ENCODE assay signal across 8 cellular contexts in the genomic region with DNA sequence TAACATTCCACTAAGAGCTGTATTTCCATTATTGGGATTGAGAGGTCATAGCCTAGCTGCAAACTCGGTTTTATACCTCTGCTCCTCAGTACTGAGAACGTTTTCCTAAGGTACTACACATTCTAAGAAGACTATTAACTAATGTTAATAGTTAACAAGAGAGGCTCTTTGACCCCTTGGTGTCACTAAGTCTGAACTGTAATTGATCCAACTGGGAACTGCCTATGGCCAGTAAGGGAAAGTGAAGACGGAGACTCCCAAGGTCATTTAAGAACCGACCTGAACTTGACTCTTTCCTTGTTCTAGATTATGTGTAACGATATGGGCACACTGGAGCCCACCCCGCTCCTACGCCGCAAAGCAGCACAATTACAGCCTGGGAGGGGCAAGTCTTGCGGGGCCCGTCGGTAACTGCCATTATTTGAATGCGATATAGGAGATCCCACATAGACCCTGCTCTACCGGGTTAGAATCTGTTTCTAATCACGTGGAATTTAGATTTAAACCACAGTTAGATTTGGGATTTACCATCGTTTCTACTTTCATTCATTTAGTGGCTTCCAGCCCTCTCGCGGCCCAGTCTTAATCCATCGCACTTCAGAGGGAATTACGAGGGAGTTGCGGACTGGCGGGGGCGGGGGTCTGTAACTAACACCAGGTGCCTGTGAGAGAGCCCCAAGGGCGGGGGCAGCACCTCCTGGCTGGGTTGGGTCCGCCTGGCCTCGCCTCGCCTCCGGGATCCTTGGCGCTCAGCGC.
DNase-seq lines count a peak whose midpoint lies in the region; ATAC-seq, FAIRE-seq and TF ChIP-seq lines count a peak whose summit lies in the region.

No MANE protein-coding gene starts in this region.

- no peak overlapping the region for H3K14ac ChIP-seq in H1 (ENCODE audit: insufficient read length)

- intact Hi-C loops in cardiac septum (cut with DNase I): no loop called here

- H4K5ac ChIP-seq in H1 (ENCODE audit: insufficient read length, low read depth, low read length): no peak overlapping the region

- POLR2A ChIA-PET in H1 (lab: Charles Lee; ENCODE audit: partially characterized antibody): no interaction called here

- H3K4me1 ChIP-seq in cardiac muscle cell (ENCODE audit: low read depth) (peaks cover 47% of the 10 kb centered on the region), H1 (replicated peaks in 1 of 4; ENCODE audit: control insufficient read depth in 3 of 4, insufficient read depth in 4 of 4, low read length in 3 of 4) (peaks cover 9 to 19% (median 11%) of the 10 kb centered on the region in 4 experiments; a peak in 6 of 7 replicates), muscle layer of colon (ENCODE audit: insufficient read depth, low read length) (peaks cover 7% of the 10 kb centered on the region)

- no peak for TF ChIP-seq POLR2A in H1 (IDR thresholded peaks at IDR 0.05; ENCODE audit: control extremely low read depth in 1 of 2, low read depth in 2 of 2, low read length in 2 of 2)

- no peak overlapping the region for H4K91ac ChIP-seq in H1 (replicated peaks; ENCODE audit: insufficient read length, low read length)

- no peak for DNase-seq in cardiac muscle cell (ENCODE audit: low read depth in 1 of 2, low spot score in 1 of 2)
- no peak for DNase-seq in cardiac septum (ENCODE audit: low spot score)
- DNase-seq in H1 (ENCODE audit: low read depth in 1 of 2, low spot score in 2 of 2): no peak
- no peak for DNase-seq in NK-92 (lab: John Stamatoyannopoulos, UW; ENCODE audit: unreplicated experiment)
- no peak for DNase-seq in HK-2 (ENCODE audit: unreplicated experiment)

- no peak overlapping the region for H2AFZ ChIP-seq in H1 (ENCODE audit: low read length)

- H3K27me3 ChIP-seq in cardiac muscle cell (no peaks in the 10 kb centered on the region), H1 (replicated peaks in 1 of 4; ENCODE audit: control insufficient read depth in 3 of 4, extremely low read depth in 1 of 4, insufficient read depth in 3 of 4, low read length in 3 of 4) (peaks cover 21 to 58% (median 49%) of the 10 kb centered on the region in 4 experiments), muscle layer of colon (ENCODE audit: control insufficient read depth in 1 of 2, insufficient read depth in 2 of 2, low read length in 2 of 2) (peaks cover 0 to 13% of the 10 kb centered on the region in 2 donors)

- H3K4me3 ChIP-seq in cardiac muscle cell: peak overlapping the region; percentile 96
- peak overlapping the region; percentile 48 to 70 (median 56) for H3K4me3 ChIP-seq in H1 (ENCODE audit: extremely low read depth in 1 of 4, insufficient read depth in 2 of 4, low read depth in 3 of 4, low read length in 4 of 4)
- H3K4me3 ChIP-seq in muscle layer of colon (ENCODE audit: low read depth in 1 of 2, low read length in 2 of 2): peak overlapping the region; percentile 65 to 86

- peak overlapping the region; percentile 83 to 95 for H3K4me2 ChIP-seq in H1 (ENCODE audit: insufficient read depth in 1 of 2, low read depth in 2 of 2, low read length in 2 of 2)

- no peaks in the 10 kb centered on the region for H3K9me3 ChIP-seq in cardiac muscle cell (ENCODE audit: low read depth)
- H3K9me3 ChIP-seq in H1 (ENCODE audit: insufficient read depth in 2 of 2, low read depth in 1 of 2, low read length in 1 of 2): no peaks in the 10 kb centered on the region
- no peaks in the 10 kb centered on the region for H3K9me3 ChIP-seq in muscle layer of colon (ENCODE audit: low read length)

- no peaks in the 10 kb centered on the region; a peak in 1 of 4 replicates for H3K79me2 ChIP-seq in H1 (ENCODE audit: control insufficient read depth in 1 of 2, insufficient read depth in 2 of 2, low read length in 2 of 2)

- H3K27ac ChIP-seq in cardiac muscle cell (peak overlapping the region; percentile 85), H1 (ENCODE audit: low read depth, low read length) (no peak overlapping the region), muscle layer of colon (ENCODE audit: low read depth, low read length) (no peak overlapping the region)

- ATAC-seq in GM21381 (IDR thresholded peaks at IDR 0.05; ENCODE audit: unreplicated experiment) (no peak), esophagus mucosa (no peak)

- no peak overlapping the region for H3K4ac ChIP-seq in H1 (replicated peaks; ENCODE audit: insufficient read length, low read depth, low read length)

- no peak for TF ChIP-seq EP300 in H1 (IDR thresholded peaks at IDR 0.05; ENCODE audit: borderline replicate concordance in 1 of 2, low read depth in 2 of 2, low read length in 2 of 2)

- no peak for FAIRE-seq in H1 (lab: Jason Lieb, UNC)

- H3K18ac ChIP-seq in H1 (ENCODE audit: extremely low read depth, low read length): no peak overlapping the region

- no peak overlapping the region for H2BK20ac ChIP-seq in H1 (ENCODE audit: low read length)

- H4K8ac ChIP-seq in H1 (ENCODE audit: extremely low read depth, insufficient read depth, low read length): no peak overlapping the region

- no peak for TF ChIP-seq CTCF in cardiac muscle cell (IDR thresholded peaks at IDR 0.05; ENCODE audit: low read depth, low read length)
- TF ChIP-seq CTCF in H1 (IDR thresholded peaks at IDR 0.05; ENCODE audit: control extremely low read depth in 1 of 3, insufficient read depth in 1 of 3, low read depth in 1 of 3, low read length in 3 of 3): no peak

- no peak for TF ChIP-seq RAD21 in H1 (IDR thresholded peaks at IDR 0.05 in 1 of 2, conservative IDR thresholded peaks at IDR 0.05 in 1 of 2; ENCODE audit: low read depth in 2 of 2, low read length in 2 of 2)

- H2BK120ac ChIP-seq in H1 (replicated peaks; ENCODE audit: low read depth, low read length): no peak overlapping the region

- no peak overlapping the region for H3K56ac ChIP-seq in H1 (replicated peaks; ENCODE audit: insufficient read length, low read depth, low read length)

- H2BK15ac ChIP-seq in H1 (ENCODE audit: low read length): no peak overlapping the region

- H3K36me3 ChIP-seq in cardiac muscle cell (no peaks in the 10 kb centered on the region), H1 (ENCODE audit: control insufficient read depth in 2 of 4, insufficient read depth in 4 of 4, low read length in 3 of 4) (no peaks in the 10 kb centered on the region), muscle layer of colon (ENCODE audit: insufficient read depth, low read length) (no peaks in the 10 kb centered on the region)

- H2AK5ac ChIP-seq in H1 (ENCODE audit: low read depth, low read length): no peak overlapping the region

- no peak overlapping the region for H3K23ac ChIP-seq in H1 (ENCODE audit: insufficient read length)

- WGBS in H1 (ENCODE audit: extremely low coverage in 1 of 2, insufficient coverage in 1 of 2, insufficient read length in 1 of 2, insufficient replicate concordance in 2 of 2, low coverage in 1 of 2, low lambda C conversion rate in 2 of 2, missing lambda C conversion rate in 1 of 2), 2 experiments: 3% methylated on average over 29 of the region's 29 CpGs; no CpG with 5 or more reads in 1 of the 2 experiments

- no peaks in the 10 kb centered on the region for H3K79me1 ChIP-seq in H1 (ENCODE audit: low read depth, low read length)

- H2BK12ac ChIP-seq in H1 (ENCODE audit: low read depth, low read length): no peak overlapping the region

- peaks cover 25% of the 10 kb centered on the region; the same call in 1 of the 2 replicates for H3K23me2 ChIP-seq in H1 (ENCODE audit: low read depth, low read length)

- no peak overlapping the region for H2BK5ac ChIP-seq in H1 (ENCODE audit: low read depth, low read length)

- peaks cover 0 to 5% of the 10 kb centered on the region in 2 experiments for H4K20me1 ChIP-seq in H1 (replicated peaks in 1 of 2; ENCODE audit: control insufficient read depth in 1 of 2, insufficient read depth in 2 of 2, low read length in 2 of 2)

- H3K9ac ChIP-seq in H1 (replicated peaks in 1 of 4; ENCODE audit: extremely low read depth in 1 of 4, low read depth in 3 of 4, low read length in 3 of 4) (peak overlapping the region in 1 of 4 experiments; percentile 8; a peak in 1 of 7 replicates), muscle layer of colon (ENCODE audit: low read length) (no peak overlapping the region)

- CTCF ChIA-PET in H1 (lab: Charles Lee; ENCODE audit: partially characterized antibody): interaction anchor here (1.1 kb wide), 1 partner anchor 8 kb away, joined by 3 read pairs; no protein-coding TSS in a partner anchor

TF ChIP-seq in H1, 55 proteins besides CTCF, POLR2A, EP300 and RAD21 (continues in another document):
- no peak for TF ChIP-seq HDAC2 (IDR thresholded peaks at IDR 0.05; ENCODE audit: borderline replicate concordance in 1 of 2, low read depth in 2 of 2, low read length in 2 of 2)
- TF ChIP-seq RNF2 (IDR thresholded peaks at IDR 0.05; ENCODE audit: borderline replicate concordance, low read depth, low read length, missing control alignments, poor library complexity, severe bottlenecking): peak; percentile 22
- TF ChIP-seq ASH2L (IDR thresholded peaks at IDR 0.05; ENCODE audit: low read length): no peak
- TF ChIP-seq, protein P1, sequence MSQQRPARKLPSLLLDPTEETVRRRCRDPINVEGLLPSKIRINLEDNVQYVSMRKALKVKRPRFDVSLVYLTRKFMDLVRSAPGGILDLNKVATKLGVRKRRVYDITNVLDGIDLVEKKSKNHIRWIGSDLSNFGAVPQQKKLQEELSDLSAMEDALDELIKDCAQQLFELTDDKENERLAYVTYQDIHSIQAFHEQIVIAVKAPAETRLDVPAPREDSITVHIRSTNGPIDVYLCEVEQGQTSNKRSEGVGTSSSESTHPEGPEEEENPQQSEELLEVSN (IDR thresholded peaks at IDR 0.05): peak; percentile 57
- no peak for TF ChIP-seq BCL11A (IDR thresholded peaks at IDR 0.05; ENCODE audit: low read depth in 2 of 2, low read length in 2 of 2)
- no peak for TF ChIP-seq CBX5 (IDR thresholded peaks at IDR 0.05; ENCODE audit: low read depth, low read length)
- no peak for TF ChIP-seq SP2 (IDR thresholded peaks at IDR 0.05; ENCODE audit: low read length)
- no peak for TF ChIP-seq GABPA (IDR thresholded peaks at IDR 0.05; ENCODE audit: borderline replicate concordance, insufficient read depth, low read length)
- TF ChIP-seq JUN (IDR thresholded peaks at IDR 0.05; ENCODE audit: low read depth, low read length): no peak
- TF ChIP-seq CHD2 (IDR thresholded peaks at IDR 0.05; ENCODE audit: low read length): no peak
- TF ChIP-seq ATF3 (IDR thresholded peaks at IDR 0.05; ENCODE audit: insufficient read depth, low read depth, low read length): no peak
- TF ChIP-seq KDM1A (IDR thresholded peaks at IDR 0.05; ENCODE audit: borderline replicate concordance, low read length): no peak
- TF ChIP-seq FOSL1 (IDR thresholded peaks at IDR 0.05; ENCODE audit: insufficient read depth, low read depth, low read length): no peak
- TF ChIP-seq EZH2 (IDR thresholded peaks at IDR 0.05; ENCODE audit: low read depth, low read length, severe bottlenecking): no peak
- TF ChIP-seq TAF1 (IDR thresholded peaks at IDR 0.05; ENCODE audit: low read depth, low read length): no peak
- TF ChIP-seq CTBP2 (IDR thresholded peaks at IDR 0.05; ENCODE audit: borderline replicate concordance, insufficient read depth, insufficient read length, low read length): no peak
